In the genomic region with DNA sequence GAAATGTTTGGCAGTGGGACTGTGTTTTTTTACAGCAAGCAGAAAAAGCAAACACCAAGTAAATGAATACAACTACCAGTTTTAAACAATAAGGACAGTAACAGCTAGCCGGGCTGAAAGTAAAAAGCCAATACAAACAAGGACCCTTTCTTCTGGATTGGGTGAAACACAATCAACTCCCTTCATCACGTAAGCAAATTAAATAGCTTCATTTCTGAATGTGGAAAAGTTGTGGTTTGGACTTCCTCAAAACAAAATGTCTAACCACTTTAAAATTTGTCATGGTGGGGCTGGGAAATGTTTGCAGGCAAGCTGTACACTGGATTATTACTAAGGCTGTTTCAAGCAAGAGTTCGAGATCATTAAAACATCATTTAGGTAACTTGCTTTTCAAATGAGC, we compare ENCODE assay signal across 9 cellular contexts. TPM values are rescaled to one million over a fixed set of nuclear protein-coding genes. Genes with fewer than 3 reads are reported as not detected.
DNase-seq lines count a peak whose midpoint lies in the region; ATAC-seq and TF ChIP-seq lines count a peak whose summit lies in the region.
"Had no signal": no experiment of that assay in that cellular context is flagged by ENCODE, and none has a peak within 500 bp of the region (broad histone marks: within the 10 kb centered on the region; RNA-seq: fewer than 3 reads in every experiment).

No MANE protein-coding gene starts in this region.

- WGBS in neuronal stem cell (ENCODE audit: extremely low coverage in 2 of 2, insufficient read length in 2 of 2, insufficient replicate concordance in 1 of 2), 2 donors = no CpG with 5 or more reads among the region's 3 CpGs

- no peaks in the 10 kb centered on the region for H3K27me3 ChIP-seq in CD8-positive, alpha-beta T cell (ENCODE audit: insufficient read depth, low read length)
- H3K27me3 ChIP-seq in neuronal stem cell (ENCODE audit: control insufficient read depth in 3 of 3, insufficient read depth in 3 of 3, low read depth in 1 of 3, low read length in 3 of 3) = no peaks in the 10 kb centered on the region

- H3K4me3 ChIP-seq in CD8-positive, alpha-beta T cell (ENCODE audit: low read depth, low read length) = no peak overlapping the region
- H3K4me3 ChIP-seq in NB4 (ENCODE audit: low read depth, low read length) (no peak overlapping the region), neuronal stem cell (ENCODE audit: low read length in 2 of 2) (no peak overlapping the region)

- TF ChIP-seq POLR2A in NB4 (IDR thresholded peaks at IDR 0.05; ENCODE audit: extremely low read depth, insufficient read length) = no peak

- no peak overlapping the region for H3K14ac ChIP-seq in neuronal stem cell (ENCODE audit: low read length)

- H2AFZ ChIP-seq in neuronal stem cell (ENCODE audit: low read length) = no peak overlapping the region

- H3K27ac Mint-ChIP-seq in CD8-positive, alpha-beta T cell = peak overlapping the region; percentile 85
- H3K27ac Mint-ChIP-seq in dendritic cell treated with granulocyte-macrophage colony-stimulating factor and Interleukin-4, amounts not matched to agents 40 ng/mL and 50 ng/mL, for 4 days = peak overlapping the region; percentile 85

- no peak for TF ChIP-seq CTCF in CD8-positive, alpha-beta T cell (IDR thresholded peaks at IDR 0.05)
- TF ChIP-seq CTCF in NB4 (IDR thresholded peaks at IDR 0.05; ENCODE audit: low read depth, low read length) = no peak

- H3K4me1 Mint-ChIP-seq in CD8-positive, alpha-beta T cell (ENCODE audit: low read depth) = peaks cover 25% of the 10 kb centered on the region
- H3K4me1 Mint-ChIP-seq in dendritic cell treated with granulocyte-macrophage colony-stimulating factor and Interleukin-4, amounts not matched to agents 40 ng/mL and 50 ng/mL, for 4 days (ENCODE audit: low read depth) = peaks cover 43% of the 10 kb centered on the region

- H3K27me3 Mint-ChIP-seq in CD8-positive, alpha-beta T cell (ENCODE audit: low read depth) = no peaks in the 10 kb centered on the region
- no peaks in the 10 kb centered on the region for H3K27me3 Mint-ChIP-seq in dendritic cell treated with granulocyte-macrophage colony-stimulating factor and Interleukin-4, amounts not matched to agents 40 ng/mL and 50 ng/mL, for 4 days

- H3K23ac ChIP-seq in neuronal stem cell (ENCODE audit: low read depth, low read length, poor library complexity) = no peak overlapping the region

- POLR2A ChIA-PET in CD8-positive, alpha-beta T cell (lab: Charles Lee) = interaction anchor here (0.7 kb wide), 1 partner anchor 13 kb away, joined by 3 read pairs; no protein-coding TSS in a partner anchor

- peaks cover 74% of the 10 kb centered on the region for H3K36me3 Mint-ChIP-seq in CD8-positive, alpha-beta T cell
- peaks cover 82% of the 10 kb centered on the region for H3K36me3 Mint-ChIP-seq in dendritic cell treated with granulocyte-macrophage colony-stimulating factor and Interleukin-4, amounts not matched to agents 40 ng/mL and 50 ng/mL, for 4 days (ENCODE audit: low read depth)

- H2BK5ac ChIP-seq in neuronal stem cell (ENCODE audit: low read length) = no peak overlapping the region

- no peaks in the 10 kb centered on the region for H3K9me3 Mint-ChIP-seq in CD8-positive, alpha-beta T cell
- no peaks in the 10 kb centered on the region for H3K9me3 Mint-ChIP-seq in dendritic cell treated with granulocyte-macrophage colony-stimulating factor and Interleukin-4, amounts not matched to agents 40 ng/mL and 50 ng/mL, for 4 days

- no peaks in the 10 kb centered on the region for H3K79me1 ChIP-seq in neuronal stem cell (ENCODE audit: low read depth, low read length)

- no peak overlapping the region for H3K18ac ChIP-seq in neuronal stem cell (ENCODE audit: low read length)

- H3K4me3 Mint-ChIP-seq in CD8-positive, alpha-beta T cell = no peak overlapping the region
- no peak overlapping the region for H3K4me3 Mint-ChIP-seq in dendritic cell treated with granulocyte-macrophage colony-stimulating factor and Interleukin-4, amounts not matched to agents 40 ng/mL and 50 ng/mL, for 4 days

- no peaks in the 10 kb centered on the region for H3K9me3 ChIP-seq in CD8-positive, alpha-beta T cell (ENCODE audit: low read length)
- H3K9me3 ChIP-seq in neuronal stem cell (replicated peaks in 1 of 2; ENCODE audit: control insufficient read depth in 2 of 2, insufficient read depth in 1 of 2, low read depth in 1 of 2, low read length in 2 of 2) = no peaks in the 10 kb centered on the region

- ATAC-seq in CD8-positive, alpha-beta T cell = no peak
- ATAC-seq in GM18870 (IDR thresholded peaks at IDR 0.05; ENCODE audit: unreplicated experiment) = no peak

- no peak overlapping the region for H2BK15ac ChIP-seq in neuronal stem cell (ENCODE audit: low read length)

- H4K8ac ChIP-seq in neuronal stem cell (ENCODE audit: low read depth, low read length) = no peak overlapping the region

- no peak overlapping the region for H2BK120ac ChIP-seq in neuronal stem cell (ENCODE audit: low read depth, low read length)

- no peak overlapping the region for H3K9ac ChIP-seq in neuronal stem cell (ENCODE audit: low read depth, low read length, poor library complexity)

- DNase-seq in CD8-positive, alpha-beta T cell = no peak
- DNase-seq in NB4 (ENCODE audit: low read depth) (peak; percentile 83), neuronal stem cell (ENCODE audit: low spot score) (no peak), NCI-H510A (lab: John Stamatoyannopoulos, UW) (no peak), retina (no peak)
- DNase-seq in stimulated activated CD4-positive, alpha-beta T cell treated with anti-CD3 and anti-CD28 coated beads, Interleukin-4, amount 100 ng/mL, for 4 hours = no peak

- no peak overlapping the region for H2BK12ac ChIP-seq in neuronal stem cell (ENCODE audit: low read length)

- H3K27ac ChIP-seq in CD8-positive, alpha-beta T cell (ENCODE audit: low read depth, low read length) = no peak overlapping the region
- H3K27ac ChIP-seq in neuronal stem cell (replicated peaks; ENCODE audit: low read length) = peak overlapping the region; percentile 27
- H3K27ac ChIP-seq: epithelial cell of prostate had no signal

- CTCF ChIA-PET in CD8-positive, alpha-beta T cell (lab: Charles Lee) = interaction anchor here (0.6 to 0.9 kb wide), 2 partner anchors 36 to 94 kb away, joined by 3 to 4 read pairs; no protein-coding TSS in a partner anchor

- H3K4me1 ChIP-seq in CD8-positive, alpha-beta T cell (ENCODE audit: insufficient read depth, low read length) = peaks cover 11% of the 10 kb centered on the region
- H3K4me1 ChIP-seq in neuronal stem cell (ENCODE audit: control insufficient read depth in 2 of 2, insufficient read depth in 1 of 2, low read depth in 1 of 2, low read length in 2 of 2) = peaks cover 23 to 62% of the 10 kb centered on the region in 2 donors

- H3K36me3 ChIP-seq in CD8-positive, alpha-beta T cell (ENCODE audit: insufficient read depth, low read length) = peaks cover 27% of the 10 kb centered on the region
- peaks cover 6 to 53% of the 10 kb centered on the region in 2 donors for H3K36me3 ChIP-seq in neuronal stem cell (replicated peaks in 1 of 2; ENCODE audit: control insufficient read depth in 2 of 2, insufficient read depth in 2 of 2, low read length in 2 of 2)

- no peak overlapping the region for H2AK5ac ChIP-seq in neuronal stem cell (ENCODE audit: low read depth, low read length)

- H4K91ac ChIP-seq in neuronal stem cell (ENCODE audit: low read depth, low read length, poor library complexity) = no peak overlapping the region

- H3K4me2 ChIP-seq in neuronal stem cell (ENCODE audit: insufficient read depth, low read length, poor library complexity, severe bottlenecking) = no peak overlapping the region

- intact Hi-C loops in CD8-positive, alpha-beta T cell (cut with DNase I, micrococcal nuclease) = no loop called here
- intact Hi-C loops in dendritic cell treated with granulocyte-macrophage colony-stimulating factor and Interleukin-4, amounts not matched to agents 40 ng/mL and 50 ng/mL, for 4 days (cut with micrococcal nuclease) = no loop called here

- H3K4ac ChIP-seq in neuronal stem cell (ENCODE audit: low read length) = no peak overlapping the region

RNA-seq across cellular contexts. Expression of gene TCHP, which starts 47.4 kb away (rescaled TPM):
- total RNA-seq in CD8-positive, alpha-beta T cell = 10 to 100 TPM; 11.4 to 15.7 TPM
- 17.3 TPM for polyA plus RNA-seq in neuronal stem cell (2013, experiment 1 of 2)
- polyA plus RNA-seq in neuronal stem cell (2013, experiment 2 of 2) = 17.6 TPM

RNA-seq across cellular contexts. Expression of gene GIT2, which starts 48.7 kb away (rescaled TPM):
- total RNA-seq in CD8-positive, alpha-beta T cell = 10 to 100 TPM; 47.6 to 57.9 TPM
- polyA plus RNA-seq in neuronal stem cell (2013, experiment 1 of 2) = 13.3 TPM
- polyA plus RNA-seq in neuronal stem cell (2013, experiment 2 of 2) = 13.8 TPM

RNA-seq across cellular contexts. Expression of gene ANKRD13A, which starts 51.7 kb away (rescaled TPM):
- total RNA-seq in CD8-positive, alpha-beta T cell = 10 to 100 TPM; 38.8 to 41.7 TPM
- 12.9 TPM for polyA plus RNA-seq in neuronal stem cell (2013, experiment 1 of 2)
- 13.6 TPM for polyA plus RNA-seq in neuronal stem cell (2013, experiment 2 of 2)
